ENCODE assay signal across 8 cellular contexts in the genomic region with DNA sequence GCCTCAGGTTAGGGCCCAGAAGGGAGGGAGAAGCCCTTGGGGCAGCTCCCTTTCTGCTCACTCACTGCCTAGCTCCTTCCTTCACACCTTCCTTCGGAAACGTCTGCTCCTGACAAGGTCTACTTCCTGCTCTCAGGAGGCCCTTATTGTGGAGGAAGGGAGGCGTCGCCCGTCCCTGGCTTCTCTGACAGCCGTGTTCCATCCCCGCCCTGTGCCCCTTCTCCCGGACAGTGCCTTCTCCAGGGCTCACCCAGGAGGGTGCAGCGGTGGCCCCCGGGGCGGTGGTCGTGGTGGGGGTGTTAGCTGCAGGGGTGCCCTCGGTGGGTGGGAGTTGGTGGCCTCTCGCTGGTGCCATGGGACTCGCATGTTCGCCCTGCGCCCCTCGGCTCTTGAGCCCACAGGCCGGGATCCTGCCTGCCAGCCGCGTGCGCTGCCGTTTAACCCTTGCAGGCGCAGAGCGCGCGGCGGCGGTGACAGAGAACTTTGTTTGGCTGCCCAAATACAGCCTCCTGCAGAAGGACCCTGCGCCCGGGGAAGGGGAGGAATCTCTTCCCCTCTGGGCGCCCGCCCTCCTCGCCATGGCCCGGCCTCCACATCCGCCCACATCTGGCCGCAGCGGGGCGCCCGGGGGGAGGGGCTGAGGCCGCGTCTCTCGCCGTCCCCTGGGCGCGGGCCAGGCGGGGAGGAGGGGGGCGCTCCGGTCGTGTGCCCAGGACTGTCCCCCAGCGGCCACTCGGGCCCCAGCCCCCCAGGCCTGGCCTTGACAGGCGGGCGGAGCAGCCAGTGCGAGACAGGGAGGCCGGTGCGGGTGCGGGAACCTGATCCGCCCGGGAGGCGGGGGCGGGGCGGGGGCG.
DNase-seq lines count a peak whose midpoint lies in the region; ATAC-seq and TF ChIP-seq lines count a peak whose summit lies in the region.

No MANE protein-coding gene starts in this region.

- ATAC-seq in GM18505 (IDR thresholded peaks at IDR 0.05; ENCODE audit: unreplicated experiment): peak; percentile 58
- ATAC-seq in HG03280 (IDR thresholded peaks at IDR 0.05; ENCODE audit: unreplicated experiment): peak; percentile 48
- peak; percentile 67 for ATAC-seq in Right ventricle myocardium superior (ENCODE audit: poor library complexity)
- ATAC-seq in GM21528 (IDR thresholded peaks at IDR 0.05; ENCODE audit: low FRiP score, unreplicated experiment): no peak

- H3K4me1 Mint-ChIP-seq in activated naive CD8-positive, alpha-beta T cell treated with anti-CD3 and anti-CD28 coated beads for 36 hours: peaks cover 48% of the 10 kb centered on the region
- H3K4me1 Mint-ChIP-seq in osteocyte (ENCODE audit: unreplicated experiment): peaks cover 73% of the 10 kb centered on the region

- DNase-seq in RPMI7951 (ENCODE audit: low read depth) (peak; percentile 60), Right ventricle myocardium superior (peak; percentile 94), osteocyte (ENCODE audit: extremely low spot score, unreplicated experiment) (peak; percentile 94), cortex of kidney (lab: John Stamatoyannopoulos, UW) (no peak)
- DNase-seq in activated naive CD8-positive, alpha-beta T cell treated with anti-CD3 and anti-CD28 coated beads for 36 hours: peak; percentile 68

- H3K9me3 Mint-ChIP-seq in activated naive CD8-positive, alpha-beta T cell treated with anti-CD3 and anti-CD28 coated beads for 36 hours: no peaks in the 10 kb centered on the region
- H3K9me3 Mint-ChIP-seq in osteocyte (ENCODE audit: unreplicated experiment): no peaks in the 10 kb centered on the region

- TF ChIP-seq CTCF in osteocyte (IDR thresholded peaks at IDR 0.05): no peak

- H3K4me3 Mint-ChIP-seq in activated naive CD8-positive, alpha-beta T cell treated with anti-CD3 and anti-CD28 coated beads for 36 hours: peak overlapping the region; percentile 51
- peak overlapping the region; percentile 73 for H3K4me3 Mint-ChIP-seq in osteocyte (ENCODE audit: unreplicated experiment)

- H3K36me3 Mint-ChIP-seq in activated naive CD8-positive, alpha-beta T cell treated with anti-CD3 and anti-CD28 coated beads for 36 hours: peaks cover 2% of the 10 kb centered on the region
- no peaks in the 10 kb centered on the region for H3K36me3 Mint-ChIP-seq in osteocyte (ENCODE audit: unreplicated experiment)

- peak overlapping the region; percentile 44 for H3K27ac Mint-ChIP-seq in activated naive CD8-positive, alpha-beta T cell treated with anti-CD3 and anti-CD28 coated beads for 36 hours
- H3K27ac Mint-ChIP-seq in osteocyte (ENCODE audit: unreplicated experiment): peak overlapping the region; percentile 88

- no peak for TF ChIP-seq POLR2A in GM18505 (IDR thresholded peaks at IDR 0.05; ENCODE audit: borderline replicate concordance, extremely low read depth, insufficient read depth, insufficient read length)

- no peaks in the 10 kb centered on the region for H3K27me3 Mint-ChIP-seq in activated naive CD8-positive, alpha-beta T cell treated with anti-CD3 and anti-CD28 coated beads for 36 hours
- no peaks in the 10 kb centered on the region for H3K27me3 Mint-ChIP-seq in osteocyte (ENCODE audit: unreplicated experiment)

- intact Hi-C loops in Right ventricle myocardium superior (cut with DNase I): no loop called here
